Comparison of ENCODE assay signal across 10 cellular contexts in the genomic region with DNA sequence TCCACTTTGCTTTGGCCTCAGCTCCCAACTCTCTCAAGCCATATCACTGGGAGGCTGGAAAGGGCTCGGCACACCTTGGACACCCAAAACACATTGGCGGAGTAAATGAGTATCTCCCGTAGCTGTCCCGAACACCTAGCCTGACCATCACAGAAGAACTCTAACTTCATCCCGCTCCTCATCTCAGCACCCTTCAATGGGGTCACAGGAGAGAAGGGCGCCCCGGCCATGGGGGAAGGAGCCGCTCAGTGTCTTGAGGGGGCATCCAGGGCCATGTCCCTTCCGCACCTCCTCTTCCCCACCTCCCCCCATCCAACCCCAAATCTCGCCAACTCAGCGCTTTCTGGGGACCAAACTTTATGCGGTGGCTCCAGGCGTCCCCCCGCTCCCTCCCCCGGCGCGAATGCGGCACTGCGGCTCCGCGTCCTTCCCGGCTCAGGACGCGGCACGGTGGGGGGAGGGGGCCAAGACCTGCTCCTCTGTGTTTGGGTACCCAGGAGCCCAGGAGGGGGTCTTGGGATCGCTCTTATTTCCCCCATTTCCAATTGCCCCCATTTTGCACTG. TPM values are rescaled to one million over a fixed set of nuclear protein-coding genes. Genes with fewer than 3 reads are reported as not detected.
A peak's percentile ranks its signal among the peaks of the same experiment; 100 is the strongest.
DNase-seq lines count a peak whose midpoint lies in the region; ATAC-seq and TF ChIP-seq lines count a peak whose summit lies in the region.
"Had no signal": no experiment of that assay in that cellular context is flagged by ENCODE, and none has a peak within 500 bp of the region (broad histone marks: within the 10 kb centered on the region; RNA-seq: fewer than 3 reads in every experiment).

No MANE protein-coding gene starts in this region.

- no peaks in the 10 kb centered on the region for H3K27me3 ChIP-seq in Karpas-422 (ENCODE audit: low read length)
- no peaks in the 10 kb centered on the region for H3K27me3 ChIP-seq in parathyroid adenoma (ENCODE audit: control insufficient read depth, insufficient read depth, low read length)
- peaks cover 3 to 19% of the 10 kb centered on the region in 2 donors for H3K27me3 ChIP-seq in breast epithelium
- peaks cover 61% of the 10 kb centered on the region for H3K27me3 ChIP-seq in foreskin keratinocyte

- H3K27me3 Mint-ChIP-seq in T-helper 2 cell treated with Interferon-gamma antibody and Interleukin-4, amounts not matched to agents 5 μg/mL and 100 μg/mL, for 36 hours (ENCODE audit: low read depth), result peaks cover 17% of the 10 kb centered on the region
- peaks cover 65 to 71% of the 10 kb centered on the region in 2 donors for H3K27me3 Mint-ChIP-seq in effector memory CD8-positive, alpha-beta T cell

- H3K4me3 ChIP-seq in Karpas-422 (ENCODE audit: low read length) (peak overlapping the region; percentile 47; the same call in 1 of the 2 replicates), parathyroid adenoma (ENCODE audit: low read depth, low read length) (peak overlapping the region; percentile 55), breast epithelium (peak overlapping the region in 1 of 3 donors; percentile 37)

- H3K79me2 ChIP-seq in Karpas-422 (ENCODE audit: low read length), result no peaks in the 10 kb centered on the region; the same call in 1 of the 2 replicates
- peaks cover 4% of the 10 kb centered on the region for H3K79me2 ChIP-seq in parathyroid adenoma

- H3K9me3 ChIP-seq in Karpas-422 (ENCODE audit: low read length) (no peaks in the 10 kb centered on the region), parathyroid adenoma (ENCODE audit: control insufficient read depth, low read length) (no peaks in the 10 kb centered on the region), breast epithelium (no peaks in the 10 kb centered on the region)

- DNase-seq in T-helper 2 cell treated with Interferon-gamma antibody and Interleukin-4, amounts not matched to agents 5 μg/mL and 100 μg/mL, for 36 hours (ENCODE audit: low spot score), result no peak
- no peak for DNase-seq in T-helper 2 cell
- DNase-seq in Karpas-422, result no peak
- no peak for DNase-seq in effector memory CD8-positive, alpha-beta T cell
- DNase-seq in breast epithelium (ENCODE audit: low spot score in 2 of 2), result no peak
- DNase-seq in NCI-H524 (lab: John Stamatoyannopoulos, UW), result no peak
- DNase-seq in foreskin keratinocyte, result no peak

- no peak overlapping the region for H3K27ac Mint-ChIP-seq in T-helper 2 cell treated with Interferon-gamma antibody and Interleukin-4, amounts not matched to agents 5 μg/mL and 100 μg/mL, for 36 hours
- H3K27ac Mint-ChIP-seq in effector memory CD8-positive, alpha-beta T cell, result no peak overlapping the region

- no peaks in the 10 kb centered on the region for H3K9me2 ChIP-seq in Karpas-422 (replicated peaks; ENCODE audit: insufficient read depth, low read length)

- H3K4me1 Mint-ChIP-seq in T-helper 2 cell treated with Interferon-gamma antibody and Interleukin-4, amounts not matched to agents 5 μg/mL and 100 μg/mL, for 36 hours (ENCODE audit: low read depth), result peaks cover 38% of the 10 kb centered on the region
- H3K4me1 Mint-ChIP-seq in effector memory CD8-positive, alpha-beta T cell (ENCODE audit: low read depth in 2 of 2), result peaks cover 23 to 32% of the 10 kb centered on the region in 2 donors

- H3K36me3 ChIP-seq in Karpas-422 (ENCODE audit: insufficient read depth, low read length), result no peaks in the 10 kb centered on the region
- H3K36me3 ChIP-seq in parathyroid adenoma (ENCODE audit: control insufficient read depth, insufficient read depth, low read length), result no peaks in the 10 kb centered on the region
- H3K36me3 ChIP-seq in breast epithelium, result no peaks in the 10 kb centered on the region

- H3K36me3 Mint-ChIP-seq in T-helper 2 cell treated with Interferon-gamma antibody and Interleukin-4, amounts not matched to agents 5 μg/mL and 100 μg/mL, for 36 hours (ENCODE audit: low read depth), result peaks cover 1% of the 10 kb centered on the region
- peaks cover 12% of the 10 kb centered on the region for H3K36me3 Mint-ChIP-seq in effector memory CD8-positive, alpha-beta T cell (ENCODE audit: insufficient read depth)

- no peak for TF ChIP-seq CTCF in parathyroid adenoma (IDR thresholded peaks at IDR 0.05)
- no peak for TF ChIP-seq CTCF in breast epithelium (IDR thresholded peaks at IDR 0.05)
- no peak for TF ChIP-seq CTCF in foreskin keratinocyte (conservative IDR thresholded peaks at IDR 0.05)

- peaks cover 41% of the 10 kb centered on the region for H4K20me1 ChIP-seq in Karpas-422 (ENCODE audit: insufficient read depth, low read depth, low read length)

- no peak overlapping the region for H2AFZ ChIP-seq in Karpas-422 (ENCODE audit: low read length)
- H2AFZ ChIP-seq in parathyroid adenoma, result peak overlapping the region; percentile 25

- peak overlapping the region; percentile 78 for H3K4me3 Mint-ChIP-seq in T-helper 2 cell treated with Interferon-gamma antibody and Interleukin-4, amounts not matched to agents 5 μg/mL and 100 μg/mL, for 36 hours
- H3K4me3 Mint-ChIP-seq in effector memory CD8-positive, alpha-beta T cell, result peak overlapping the region; percentile 56 to 73

- H3K9ac ChIP-seq in Karpas-422 (ENCODE audit: low read length) (peak overlapping the region; percentile 65; the same call in 1 of the 2 replicates), parathyroid adenoma (peak overlapping the region; percentile 34)

- H3K4me1 ChIP-seq in Karpas-422 (ENCODE audit: low read length) (peaks cover 50% of the 10 kb centered on the region), parathyroid adenoma (peaks cover 13% of the 10 kb centered on the region), breast epithelium (peaks cover 3 to 8% of the 10 kb centered on the region in 2 donors), foreskin keratinocyte (no peaks in the 10 kb centered on the region)

- H3K9me3 Mint-ChIP-seq in T-helper 2 cell treated with Interferon-gamma antibody and Interleukin-4, amounts not matched to agents 5 μg/mL and 100 μg/mL, for 36 hours, result no peaks in the 10 kb centered on the region
- peaks cover 10 to 14% of the 10 kb centered on the region in 2 donors for H3K9me3 Mint-ChIP-seq in effector memory CD8-positive, alpha-beta T cell

- TF ChIP-seq POLR2A in breast epithelium (IDR thresholded peaks at IDR 0.05), result no peak

- intact Hi-C loops in breast epithelium (cut with DNase I; ENCODE audit: low total_unique reads), result no loop called here

- no peak overlapping the region for H3K27ac ChIP-seq in Karpas-422 (ENCODE audit: low read length)
- no peak overlapping the region for H3K27ac ChIP-seq in parathyroid adenoma
- no peak overlapping the region for H3K27ac ChIP-seq in breast epithelium
- no peak overlapping the region for H3K27ac ChIP-seq in foreskin keratinocyte

- H3K4me2 ChIP-seq in Karpas-422 (ENCODE audit: low read depth, low read length, poor library complexity, severe bottlenecking) (peak overlapping the region; percentile 70), parathyroid adenoma (ENCODE audit: low read length) (peak overlapping the region; percentile 77)

- no peak for ATAC-seq in effector memory CD8-positive, alpha-beta T cell (replicated peaks)
- no peak for ATAC-seq in foreskin keratinocyte

RNA-seq across cellular contexts. Expression of a gene that starts 3.0 kb away (rescaled TPM):
- total RNA-seq in Karpas-422 (2014; rRNA removed; shearing (Covaris generic); ENCODE audit: low replicate concordance), result 10.8 and 18.1 TPM in 2 replicates
- 1 to 10 TPM in 2 of 3 donors, under 1 TPM in 1; 0.32 to 3.7 (median 1.6) TPM for total RNA-seq in breast epithelium
- total RNA-seq in foreskin keratinocyte, result not detected in 2 replicates
- not detected in 2 replicates for polyA plus RNA-seq in foreskin keratinocyte
- total RNA-seq: bronchial epithelial cell, fibroblast of villous mesenchyme had no signal

RNA-seq across cellular contexts. Expression of a gene that starts 39.3 kb away (rescaled TPM):
- total RNA-seq in Karpas-422 (2014; rRNA removed; shearing (Covaris generic); ENCODE audit: low replicate concordance), result 0.11 and 2.3 TPM in 2 replicates
- 1 to 10 TPM in 2 of 3 donors, under 1 TPM in 1; 0.80 to 1.8 (median 1.6) TPM for total RNA-seq in breast epithelium
- 0.41 and 0.53 TPM in 2 replicates for total RNA-seq in foreskin keratinocyte
- polyA plus RNA-seq in foreskin keratinocyte, result 0.62 and 0.82 TPM in 2 replicates

RNA-seq across cellular contexts. Expression of a gene that starts 50.1 kb away (rescaled TPM):
- total RNA-seq in Karpas-422 (2014; rRNA removed; shearing (Covaris generic); ENCODE audit: low replicate concordance), result 68.2 and 120 TPM in 2 replicates
- total RNA-seq in breast epithelium, result 100 to 1,000 TPM in 1 of 3 donors, 10 to 100 TPM in 2; 71.0 to 105 (median 87.5) TPM
- 41.0 and 43.9 TPM in 2 replicates for total RNA-seq in foreskin keratinocyte
- polyA plus RNA-seq in foreskin keratinocyte, result 45.0 and 49.0 TPM in 2 replicates

RNA-seq across cellular contexts. Expression of a gene that starts 58.0 kb away (rescaled TPM):
- 53.4 and 98.8 TPM in 2 replicates for total RNA-seq in Karpas-422 (2014; rRNA removed; shearing (Covaris generic); ENCODE audit: low replicate concordance)
- total RNA-seq in breast epithelium, result 10 to 100 TPM; 13.8 to 17.3 (median 16.0) TPM
- 76.2 and 89.1 TPM in 2 replicates for total RNA-seq in foreskin keratinocyte
- 63.9 and 71.3 TPM in 2 replicates for polyA plus RNA-seq in foreskin keratinocyte
